13 cellular contexts compared by ENCODE assay signal in the genomic region with DNA sequence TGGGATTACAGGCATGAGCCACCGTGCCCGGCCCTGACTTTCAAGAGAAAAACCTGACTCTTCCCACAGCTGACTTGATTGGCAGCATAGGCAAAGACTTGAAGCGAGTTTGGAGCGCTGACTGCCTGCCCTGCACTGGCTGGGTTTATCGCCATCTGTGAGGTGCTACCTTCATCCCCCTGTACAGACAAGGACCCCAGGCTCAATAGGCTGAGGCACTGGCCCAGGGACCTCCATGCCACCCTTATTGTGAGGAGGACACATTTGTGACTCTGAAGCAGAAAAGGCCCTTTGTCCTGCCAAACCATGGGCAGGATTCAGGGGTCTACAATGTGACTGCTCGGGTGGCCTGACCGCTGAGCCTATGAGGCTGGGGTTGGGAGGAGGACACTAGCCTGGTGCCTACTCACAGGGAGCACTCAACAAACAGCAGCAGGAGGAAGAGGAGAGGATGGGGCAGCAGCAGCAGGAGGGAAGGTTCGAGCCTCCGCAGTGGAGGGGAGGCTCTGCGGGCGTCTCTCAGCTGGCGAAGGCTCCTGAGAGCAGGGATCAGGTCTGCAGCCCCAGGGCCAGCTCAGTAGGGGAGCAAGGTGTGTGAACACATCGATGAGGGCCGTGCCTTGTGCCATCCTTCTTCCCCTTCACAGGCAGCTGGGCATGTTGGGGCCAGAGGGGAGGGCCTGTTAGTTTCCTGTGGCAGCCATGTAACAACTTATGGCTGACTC.
DNase-seq lines count a peak whose midpoint lies in the region; ATAC-seq and TF ChIP-seq lines count a peak whose summit lies in the region.
"Had no signal": no experiment of that assay in that cellular context is flagged by ENCODE, and none has a peak within 500 bp of the region (broad histone marks: within the 10 kb centered on the region; RNA-seq: fewer than 3 reads in every experiment).

No MANE protein-coding gene starts in this region.

- ATAC-seq in activated T-helper 17 cell treated with anti-CD3 and anti-CD28 coated beads, Interleukin-2, amount 50 U/mL, for 72 hours (replicated peaks): no peak
- ATAC-seq in right cardiac atrium (no peak), sciatic nerve (no peak), GM21786 (IDR thresholded peaks at IDR 0.05; ENCODE audit: unreplicated experiment) (no peak)
- ATAC-seq: K562 had no signal

- H3K36me3 ChIP-seq in CD4-positive, alpha-beta memory T cell (ENCODE audit: insufficient read depth, low read length): no peaks in the 10 kb centered on the region

- no peaks in the 10 kb centered on the region for H3K27me3 ChIP-seq in CD4-positive, alpha-beta memory T cell (ENCODE audit: insufficient read depth, low read length)
- H3K27me3 ChIP-seq in right cardiac atrium (ENCODE audit: control insufficient read depth, insufficient read depth): no peaks in the 10 kb centered on the region

- DNase-seq in CD4-positive, alpha-beta memory T cell: no peak
- DNase-seq in right cardiac atrium (peak; percentile 10 to 36 (median 35)), sciatic nerve (ENCODE audit: low spot score) (peak; percentile 59), GM13977 (ENCODE audit: low spot score) (no peak), HCEC 1CT (no peak), dedifferentiated amniotic fluid mesenchymal stem cell (ENCODE audit: extremely low spot score) (no peak)
- DNase-seq: activated CD4-positive, alpha-beta T cell treated with anti-CD3 and anti-CD28 coated beads for 4 hours; amniotic stem cell; RPMI8226; stimulated activated CD4-positive, alpha-beta T cell treated with anti-CD3 and anti-CD28 coated beads, Interleukin-2, amount 100 ng/mL, for 24 hours had no signal

- H3K27ac Mint-ChIP-seq in CD4-positive, alpha-beta memory T cell: peak overlapping the region; percentile 30 to 99 (median 88)
- H3K27ac Mint-ChIP-seq in activated T-helper 17 cell treated with anti-CD3 and anti-CD28 coated beads, Interleukin-2, amount 50 U/mL, for 72 hours: peak overlapping the region; percentile 97

- POLR2A ChIA-PET in CD4-positive, alpha-beta memory T cell (lab: Charles Lee; ENCODE audit: partially characterized antibody): interaction anchor here (6.8 kb wide), 1 partner anchor 14 kb away, joined by 123 read pairs; no protein-coding TSS in a partner anchor

- H3K9me3 ChIP-seq in CD4-positive, alpha-beta memory T cell (ENCODE audit: control insufficient read depth in 1 of 2, low read length in 2 of 2): no peaks in the 10 kb centered on the region
- H3K9me3 ChIP-seq in right cardiac atrium (ENCODE audit: control insufficient read depth, low read length): no peaks in the 10 kb centered on the region

- H3K4me3 ChIP-seq in CD4-positive, alpha-beta memory T cell (ENCODE audit: low read length in 2 of 2): no peak overlapping the region
- H3K4me3 ChIP-seq in right cardiac atrium (ENCODE audit: low read length): no peak overlapping the region
- H3K4me3 ChIP-seq: K562 had no signal

- CTCF ChIA-PET in CD4-positive, alpha-beta memory T cell (lab: Charles Lee; ENCODE audit: partially characterized antibody): no interaction called here

- H3K4me1 Mint-ChIP-seq in CD4-positive, alpha-beta memory T cell: peaks cover 7 to 55% (median 35%) of the 10 kb centered on the region in 4 donors
- peaks cover 4% of the 10 kb centered on the region for H3K4me1 Mint-ChIP-seq in activated T-helper 17 cell treated with anti-CD3 and anti-CD28 coated beads, Interleukin-2, amount 50 U/mL, for 72 hours

- peak overlapping the region in 2 of 8 donors; percentile 8 to 50 for H3K4me3 Mint-ChIP-seq in CD4-positive, alpha-beta memory T cell
- no peak overlapping the region for H3K4me3 Mint-ChIP-seq in activated T-helper 17 cell treated with anti-CD3 and anti-CD28 coated beads, Interleukin-2, amount 50 U/mL, for 72 hours

- peaks cover 61% of the 10 kb centered on the region for H3K4me1 ChIP-seq in CD4-positive, alpha-beta memory T cell (ENCODE audit: insufficient read depth, low read length)
- peaks cover 26% of the 10 kb centered on the region for H3K4me1 ChIP-seq in right cardiac atrium (ENCODE audit: control insufficient read depth, insufficient read depth, low read length)

- in situ Hi-C loops in GM13977 (cut with MboI; ENCODE audit: low pct_unique_long_range_greater_than_20kb, low sequenced_read_pairs, unreplicated experiment): no loop called here

- TF ChIP-seq CTCF in GM13977 (IDR thresholded peaks at IDR 0.05; ENCODE audit: extremely low read depth, insufficient read depth, missing control alignments): no peak

- H3K36me3 Mint-ChIP-seq in CD4-positive, alpha-beta memory T cell: peaks cover 0 to 4% of the 10 kb centered on the region in 2 donors
- peaks cover 12% of the 10 kb centered on the region for H3K36me3 Mint-ChIP-seq in activated T-helper 17 cell treated with anti-CD3 and anti-CD28 coated beads, Interleukin-2, amount 50 U/mL, for 72 hours (ENCODE audit: low read depth)

- no peaks in the 10 kb centered on the region for H3K9me3 Mint-ChIP-seq in CD4-positive, alpha-beta memory T cell
- H3K9me3 Mint-ChIP-seq in activated T-helper 17 cell treated with anti-CD3 and anti-CD28 coated beads, Interleukin-2, amount 50 U/mL, for 72 hours: no peaks in the 10 kb centered on the region

- no peaks in the 10 kb centered on the region for H3K27me3 Mint-ChIP-seq in CD4-positive, alpha-beta memory T cell
- no peaks in the 10 kb centered on the region for H3K27me3 Mint-ChIP-seq in activated T-helper 17 cell treated with anti-CD3 and anti-CD28 coated beads, Interleukin-2, amount 50 U/mL, for 72 hours

- peak overlapping the region; percentile 82 for H3K27ac ChIP-seq in CD4-positive, alpha-beta memory T cell (ENCODE audit: low read depth, low read length)
- peak overlapping the region; percentile 33 for H3K27ac ChIP-seq in right cardiac atrium (ENCODE audit: low read length)

- intact Hi-C loops in CD4-positive, alpha-beta memory T cell (cut with micrococcal nuclease): no loop called here
- intact Hi-C loops in right cardiac atrium (cut with DNase I): no loop called here
- intact Hi-C loops in sciatic nerve (cut with DNase I): no loop called here

- 89% methylated on average over 14 of the region's 14 CpGs for WGBS in right cardiac atrium

Comparison
In these comparisons a context has a peak if more than half of its experiments do, and no peak if none do; other contexts are left out.
1. DNase-seq: peak in right cardiac atrium (3 of 3) and sciatic nerve (single experiment); none in CD4-positive, alpha-beta memory T cell (0 of 5), GM13977 (single experiment), HCEC 1CT (single experiment) and dedifferentiated amniotic fluid mesenchymal stem cell (single experiment).